Comparison of ENCODE assay signal across 1 cellular context in the genomic region with DNA sequence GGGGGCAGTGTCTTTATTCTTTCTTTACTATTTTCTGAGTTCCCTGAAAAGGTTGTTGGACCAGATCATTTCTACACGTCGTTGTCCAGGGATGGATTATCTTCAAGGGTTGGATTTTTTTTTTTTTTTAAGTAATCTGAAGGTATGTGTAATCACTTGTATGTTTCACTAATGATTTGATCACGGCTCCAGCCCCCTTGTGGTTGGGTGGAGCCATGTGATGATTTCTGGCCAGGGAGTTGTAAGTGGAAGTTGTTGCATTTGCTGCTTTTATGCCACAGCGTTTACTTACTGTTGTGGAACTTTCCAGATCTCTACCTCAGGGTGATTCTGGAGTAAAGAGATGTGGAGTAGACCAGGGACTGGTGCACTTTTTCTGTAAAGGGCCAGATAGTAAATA.
TF ChIP-seq lines count a peak whose summit lies in the region.

No MANE protein-coding gene starts in this region.

TF ChIP-seq in GM23338, 12 proteins besides CTCF, POLR2A, EP300 and RAD21 (continued from another document):
- TF ChIP-seq, protein P1, sequence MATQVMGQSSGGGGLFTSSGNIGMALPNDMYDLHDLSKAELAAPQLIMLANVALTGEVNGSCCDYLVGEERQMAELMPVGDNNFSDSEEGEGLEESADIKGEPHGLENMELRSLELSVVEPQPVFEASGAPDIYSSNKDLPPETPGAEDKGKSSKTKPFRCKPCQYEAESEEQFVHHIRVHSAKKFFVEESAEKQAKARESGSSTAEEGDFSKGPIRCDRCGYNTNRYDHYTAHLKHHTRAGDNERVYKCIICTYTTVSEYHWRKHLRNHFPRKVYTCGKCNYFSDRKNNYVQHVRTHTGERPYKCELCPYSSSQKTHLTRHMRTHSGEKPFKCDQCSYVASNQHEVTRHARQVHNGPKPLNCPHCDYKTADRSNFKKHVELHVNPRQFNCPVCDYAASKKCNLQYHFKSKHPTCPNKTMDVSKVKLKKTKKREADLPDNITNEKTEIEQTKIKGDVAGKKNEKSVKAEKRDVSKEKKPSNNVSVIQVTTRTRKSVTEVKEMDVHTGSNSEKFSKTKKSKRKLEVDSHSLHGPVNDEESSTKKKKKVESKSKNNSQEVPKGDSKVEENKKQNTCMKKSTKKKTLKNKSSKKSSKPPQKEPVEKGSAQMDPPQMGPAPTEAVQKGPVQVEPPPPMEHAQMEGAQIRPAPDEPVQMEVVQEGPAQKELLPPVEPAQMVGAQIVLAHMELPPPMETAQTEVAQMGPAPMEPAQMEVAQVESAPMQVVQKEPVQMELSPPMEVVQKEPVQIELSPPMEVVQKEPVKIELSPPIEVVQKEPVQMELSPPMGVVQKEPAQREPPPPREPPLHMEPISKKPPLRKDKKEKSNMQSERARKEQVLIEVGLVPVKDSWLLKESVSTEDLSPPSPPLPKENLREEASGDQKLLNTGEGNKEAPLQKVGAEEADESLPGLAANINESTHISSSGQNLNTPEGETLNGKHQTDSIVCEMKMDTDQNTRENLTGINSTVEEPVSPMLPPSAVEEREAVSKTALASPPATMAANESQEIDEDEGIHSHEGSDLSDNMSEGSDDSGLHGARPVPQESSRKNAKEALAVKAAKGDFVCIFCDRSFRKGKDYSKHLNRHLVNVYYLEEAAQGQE (IDR thresholded peaks at IDR 0.05; ENCODE audit: unreplicated experiment), result no peak
- TF ChIP-seq EZH2phosphoT487 (IDR thresholded peaks at IDR 0.05; ENCODE audit: unreplicated experiment), result no peak
